1 cellular context compared by ENCODE assay signal in the genomic region with DNA sequence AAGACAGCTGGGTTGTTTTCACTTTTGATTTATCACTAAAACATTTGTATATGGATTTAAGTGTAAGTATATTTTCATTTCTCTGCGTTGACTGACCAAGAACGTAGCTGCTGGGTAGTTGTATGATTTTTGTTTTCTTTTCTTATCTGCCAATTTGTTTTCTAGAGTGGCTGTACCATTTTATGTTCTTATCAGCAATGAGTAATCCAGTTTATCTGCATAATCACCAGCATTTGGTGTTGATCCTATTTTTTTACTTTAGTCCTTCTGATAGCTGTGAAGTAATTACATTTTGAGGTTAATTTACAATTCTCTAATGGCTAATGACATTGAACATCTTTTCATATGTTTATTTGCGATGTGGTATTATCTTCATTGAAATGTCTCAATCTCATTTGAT.
TF ChIP-seq lines count a peak whose summit lies in the region.

No MANE protein-coding gene starts in this region.

TF ChIP-seq in SK-N-SH treated with all-trans-retinoic acid at 6 μM for 48 hours, 23 proteins besides CTCF, POLR2A, EP300 and RAD21 (continued from another document):
- TF ChIP-seq, protein P1, sequence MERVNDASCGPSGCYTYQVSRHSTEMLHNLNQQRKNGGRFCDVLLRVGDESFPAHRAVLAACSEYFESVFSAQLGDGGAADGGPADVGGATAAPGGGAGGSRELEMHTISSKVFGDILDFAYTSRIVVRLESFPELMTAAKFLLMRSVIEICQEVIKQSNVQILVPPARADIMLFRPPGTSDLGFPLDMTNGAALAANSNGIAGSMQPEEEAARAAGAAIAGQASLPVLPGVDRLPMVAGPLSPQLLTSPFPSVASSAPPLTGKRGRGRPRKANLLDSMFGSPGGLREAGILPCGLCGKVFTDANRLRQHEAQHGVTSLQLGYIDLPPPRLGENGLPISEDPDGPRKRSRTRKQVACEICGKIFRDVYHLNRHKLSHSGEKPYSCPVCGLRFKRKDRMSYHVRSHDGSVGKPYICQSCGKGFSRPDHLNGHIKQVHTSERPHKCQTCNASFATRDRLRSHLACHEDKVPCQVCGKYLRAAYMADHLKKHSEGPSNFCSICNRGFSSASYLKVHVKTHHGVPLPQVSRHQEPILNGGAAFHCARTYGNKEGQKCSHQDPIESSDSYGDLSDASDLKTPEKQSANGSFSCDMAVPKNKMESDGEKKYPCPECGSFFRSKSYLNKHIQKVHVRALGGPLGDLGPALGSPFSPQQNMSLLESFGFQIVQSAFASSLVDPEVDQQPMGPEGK (CRISPR knock-in tag; IDR thresholded peaks at IDR 0.05; ENCODE audit: borderline replicate concordance): no peak
- TF ChIP-seq ZNF70 (CRISPR knock-in tag; IDR thresholded peaks at IDR 0.05) (no peak), SNAI2 (CRISPR knock-in tag; IDR thresholded peaks at IDR 0.05) (no peak), TCF4 (CRISPR knock-in tag; IDR thresholded peaks at IDR 0.05; ENCODE audit: borderline replicate concordance) (no peak; the same call in 1 of the 2 replicates), ZFP30 (CRISPR knock-in tag; IDR thresholded peaks at IDR 0.05) (no peak), ZNF565 (CRISPR knock-in tag; conservative IDR thresholded peaks at IDR 0.05; ENCODE audit: low read depth) (no peak), PPARA (CRISPR knock-in tag; IDR thresholded peaks at IDR 0.05; ENCODE audit: borderline replicate concordance) (no peak)
- TF ChIP-seq, protein P2, sequence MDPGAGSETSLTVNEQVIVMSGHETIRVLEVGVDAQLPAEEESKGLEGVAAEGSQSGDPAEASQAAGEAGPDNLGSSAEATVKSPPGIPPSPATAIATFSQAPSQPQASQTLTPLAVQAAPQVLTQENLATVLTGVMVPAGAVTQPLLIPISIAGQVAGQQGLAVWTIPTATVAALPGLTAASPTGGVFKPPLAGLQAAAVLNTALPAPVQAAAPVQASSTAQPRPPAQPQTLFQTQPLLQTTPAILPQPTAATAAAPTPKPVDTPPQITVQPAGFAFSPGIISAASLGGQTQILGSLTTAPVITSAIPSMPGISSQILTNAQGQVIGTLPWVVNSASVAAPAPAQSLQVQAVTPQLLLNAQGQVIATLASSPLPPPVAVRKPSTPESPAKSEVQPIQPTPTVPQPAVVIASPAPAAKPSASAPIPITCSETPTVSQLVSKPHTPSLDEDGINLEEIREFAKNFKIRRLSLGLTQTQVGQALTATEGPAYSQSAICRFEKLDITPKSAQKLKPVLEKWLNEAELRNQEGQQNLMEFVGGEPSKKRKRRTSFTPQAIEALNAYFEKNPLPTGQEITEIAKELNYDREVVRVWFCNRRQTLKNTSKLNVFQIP (CRISPR knock-in tag; IDR thresholded peaks at IDR 0.05; ENCODE audit: borderline replicate concordance, low read depth): no peak
- TF ChIP-seq, protein P3, sequence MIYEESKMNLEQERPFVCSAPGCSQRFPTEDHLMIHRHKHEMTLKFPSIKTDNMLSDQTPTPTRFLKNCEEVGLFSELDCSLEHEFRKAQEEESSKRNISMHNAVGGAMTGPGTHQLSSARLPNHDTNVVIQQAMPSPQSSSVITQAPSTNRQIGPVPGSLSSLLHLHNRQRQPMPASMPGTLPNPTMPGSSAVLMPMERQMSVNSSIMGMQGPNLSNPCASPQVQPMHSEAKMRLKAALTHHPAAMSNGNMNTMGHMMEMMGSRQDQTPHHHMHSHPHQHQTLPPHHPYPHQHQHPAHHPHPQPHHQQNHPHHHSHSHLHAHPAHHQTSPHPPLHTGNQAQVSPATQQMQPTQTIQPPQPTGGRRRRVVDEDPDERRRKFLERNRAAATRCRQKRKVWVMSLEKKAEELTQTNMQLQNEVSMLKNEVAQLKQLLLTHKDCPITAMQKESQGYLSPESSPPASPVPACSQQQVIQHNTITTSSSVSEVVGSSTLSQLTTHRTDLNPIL (CRISPR knock-in tag; IDR thresholded peaks at IDR 0.05; ENCODE audit: low read depth): no peak
- TF ChIP-seq, protein P4, sequence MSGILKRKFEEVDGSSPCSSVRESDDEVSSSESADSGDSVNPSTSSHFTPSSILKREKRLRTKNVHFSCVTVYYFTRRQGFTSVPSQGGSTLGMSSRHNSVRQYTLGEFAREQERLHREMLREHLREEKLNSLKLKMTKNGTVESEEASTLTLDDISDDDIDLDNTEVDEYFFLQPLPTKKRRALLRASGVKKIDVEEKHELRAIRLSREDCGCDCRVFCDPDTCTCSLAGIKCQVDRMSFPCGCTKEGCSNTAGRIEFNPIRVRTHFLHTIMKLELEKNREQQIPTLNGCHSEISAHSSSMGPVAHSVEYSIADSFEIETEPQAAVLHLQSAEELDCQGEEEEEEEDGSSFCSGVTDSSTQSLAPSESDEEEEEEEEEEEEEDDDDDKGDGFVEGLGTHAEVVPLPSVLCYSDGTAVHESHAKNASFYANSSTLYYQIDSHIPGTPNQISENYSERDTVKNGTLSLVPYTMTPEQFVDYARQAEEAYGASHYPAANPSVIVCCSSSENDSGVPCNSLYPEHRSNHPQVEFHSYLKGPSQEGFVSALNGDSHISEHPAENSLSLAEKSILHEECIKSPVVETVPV (CRISPR knock-in tag; IDR thresholded peaks at IDR 0.05): no peak
